In the genomic region with DNA sequence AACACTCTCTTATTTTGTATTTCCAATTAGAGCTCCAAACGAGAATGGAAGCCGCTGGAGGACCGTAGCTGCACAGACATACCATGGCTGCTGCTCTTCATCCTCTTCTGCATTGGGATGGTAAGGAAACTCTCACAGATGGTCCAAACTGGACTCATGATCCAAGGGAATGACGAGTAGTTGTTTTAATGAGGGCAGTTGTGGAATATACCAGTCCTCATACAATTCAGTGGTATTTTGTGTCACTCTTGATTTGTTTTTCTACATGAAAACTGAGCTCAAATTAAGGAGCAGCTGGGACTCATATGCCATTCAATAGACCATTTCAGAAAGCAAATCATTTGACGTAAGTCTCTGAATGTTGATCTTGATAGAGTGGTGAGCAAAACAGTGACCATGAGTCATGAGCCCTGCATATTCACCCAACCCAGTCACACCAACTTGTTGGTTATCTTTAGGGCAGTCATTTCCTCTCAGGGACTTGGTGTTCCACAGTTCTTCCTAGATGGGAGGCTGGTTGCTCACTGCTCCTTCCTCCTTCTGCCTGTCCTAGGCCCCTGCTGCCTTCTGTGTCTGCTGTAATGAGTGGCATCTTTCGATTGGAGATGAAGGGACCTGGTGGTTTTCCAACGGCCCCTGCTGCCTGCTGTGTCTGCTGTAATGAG, we compare ENCODE assay signal across 8 cellular contexts. TPM values are rescaled to one million over a fixed set of nuclear protein-coding genes. Genes with fewer than 3 reads are reported as not detected.
DNase-seq lines count a peak whose midpoint lies in the region; TF ChIP-seq lines count a peak whose summit lies in the region.

No MANE protein-coding gene starts in this region.

- H2AK5ac ChIP-seq in neuronal stem cell (ENCODE audit: low read depth, low read length), result no peak overlapping the region

- no peak overlapping the region for H3K4ac ChIP-seq in neuronal stem cell (ENCODE audit: low read length)

- H3K4me1 ChIP-seq in neuronal stem cell (ENCODE audit: control insufficient read depth in 2 of 2, insufficient read depth in 1 of 2, low read depth in 1 of 2, low read length in 2 of 2) (peaks cover 2 to 6% of the 10 kb centered on the region in 2 donors), spleen (peaks cover 0 to 13% (median 0%) of the 10 kb centered on the region in 6 donors)

- no peak overlapping the region for H2BK15ac ChIP-seq in neuronal stem cell (ENCODE audit: low read length)

- H3K23ac ChIP-seq in neuronal stem cell (ENCODE audit: low read depth, low read length, poor library complexity), result no peak overlapping the region

- no peak for TF ChIP-seq POLR2A in spleen (IDR thresholded peaks at IDR 0.05)

- H3K9ac ChIP-seq in neuronal stem cell (ENCODE audit: low read depth, low read length, poor library complexity), result no peak overlapping the region

- intact Hi-C loops in spleen (cut with DNase I; ENCODE audit: low total_unique reads), result no loop called here

- H4K8ac ChIP-seq in neuronal stem cell (ENCODE audit: low read depth, low read length), result no peak overlapping the region

- H3K4me3 Mint-ChIP-seq in endothelial cell (ENCODE audit: unreplicated experiment), result peak overlapping the region; percentile 31
- no peak overlapping the region for H3K4me3 Mint-ChIP-seq in nephron progenitor cell

- H4K91ac ChIP-seq in neuronal stem cell (ENCODE audit: low read depth, low read length, poor library complexity), result no peak overlapping the region

- peaks cover 6% of the 10 kb centered on the region for H3K27me3 Mint-ChIP-seq in endothelial cell (ENCODE audit: unreplicated experiment)
- H3K27me3 Mint-ChIP-seq in nephron progenitor cell (ENCODE audit: low read depth, poor library complexity), result no peaks in the 10 kb centered on the region

- H3K27me3 ChIP-seq in neuronal stem cell (ENCODE audit: control insufficient read depth in 3 of 3, insufficient read depth in 3 of 3, low read depth in 1 of 3, low read length in 3 of 3) (no peaks in the 10 kb centered on the region), spleen (replicated peaks in 1 of 7) (no peaks in the 10 kb centered on the region)

- H3K36me3 Mint-ChIP-seq in endothelial cell (ENCODE audit: low read depth, unreplicated experiment), result peaks cover 19% of the 10 kb centered on the region
- H3K36me3 Mint-ChIP-seq in nephron progenitor cell (ENCODE audit: low read depth), result peaks cover 66% of the 10 kb centered on the region

- no peak overlapping the region for H2BK12ac ChIP-seq in neuronal stem cell (ENCODE audit: low read length)

- H2AFZ ChIP-seq in neuronal stem cell (ENCODE audit: low read length), result no peak overlapping the region

- H3K79me1 ChIP-seq in neuronal stem cell (ENCODE audit: low read depth, low read length), result no peaks in the 10 kb centered on the region

- WGBS in neuronal stem cell (ENCODE audit: extremely low coverage in 2 of 2, insufficient read length in 2 of 2, insufficient replicate concordance in 1 of 2), 2 donors, result no CpG with 5 or more reads among the region's 7 CpGs
- WGBS in spleen, 5 donors, result 74 to 88% (median 79%) methylated on average over 7 of the region's 7 CpGs

- H3K4me2 ChIP-seq in neuronal stem cell (ENCODE audit: insufficient read depth, low read length, poor library complexity, severe bottlenecking), result no peak overlapping the region

- H2BK120ac ChIP-seq in neuronal stem cell (ENCODE audit: low read depth, low read length), result no peak overlapping the region

- H2BK5ac ChIP-seq in neuronal stem cell (ENCODE audit: low read length), result no peak overlapping the region

- H3K18ac ChIP-seq in neuronal stem cell (ENCODE audit: low read length), result no peak overlapping the region

- H3K9me3 ChIP-seq in neuronal stem cell (replicated peaks in 1 of 2; ENCODE audit: control insufficient read depth in 2 of 2, insufficient read depth in 1 of 2, low read depth in 1 of 2, low read length in 2 of 2), result no peaks in the 10 kb centered on the region
- H3K9me3 ChIP-seq in spleen, result no peaks in the 10 kb centered on the region

- H3K9me3 Mint-ChIP-seq in endothelial cell (ENCODE audit: unreplicated experiment) (no peaks in the 10 kb centered on the region), nephron progenitor cell (peaks cover 10% of the 10 kb centered on the region)

- no peak overlapping the region for H3K4me3 ChIP-seq in neuronal stem cell (ENCODE audit: low read length in 2 of 2)
- H3K4me3 ChIP-seq in spleen, result no peak overlapping the region

- DNase-seq in EH (ENCODE audit: low read depth) (peak; percentile 97), NCI-H226 (peak; percentile 76), endothelial cell (ENCODE audit: low spot score) (no peak), nephron progenitor cell (no peak), NCI-H748 treated with DMSO at 0.1 percent for 48 hours (lab: John Stamatoyannopoulos, UW) (no peak), neuronal stem cell (ENCODE audit: low spot score) (no peak), spleen (no peak), NCI-H774 (lab: John Stamatoyannopoulos, UW) (no peak)

- H3K36me3 ChIP-seq in neuronal stem cell (replicated peaks in 1 of 2; ENCODE audit: control insufficient read depth in 2 of 2, insufficient read depth in 2 of 2, low read length in 2 of 2) (no peaks in the 10 kb centered on the region), spleen (peaks cover 0 to 39% (median 9%) of the 10 kb centered on the region in 6 donors)

- TF ChIP-seq CTCF in endothelial cell (IDR thresholded peaks at IDR 0.05; ENCODE audit: unreplicated experiment) (no peak), nephron progenitor cell (IDR thresholded peaks at IDR 0.05) (no peak), spleen (IDR thresholded peaks at IDR 0.05 in 8 of 11, conservative IDR thresholded peaks at IDR 0.05 in 3 of 11) (no peak)

- H3K14ac ChIP-seq in neuronal stem cell (ENCODE audit: low read length), result no peak overlapping the region

- no peak overlapping the region for H3K27ac ChIP-seq in neuronal stem cell (replicated peaks; ENCODE audit: low read length)
- peak overlapping the region in 2 of 8 donors; percentile 19 to 39 for H3K27ac ChIP-seq in spleen

- H3K4me1 Mint-ChIP-seq in endothelial cell (ENCODE audit: unreplicated experiment) (peaks cover 57% of the 10 kb centered on the region), nephron progenitor cell (peaks cover 33% of the 10 kb centered on the region)

- H3K27ac Mint-ChIP-seq in endothelial cell (ENCODE audit: unreplicated experiment), result peak overlapping the region; percentile 99
- peak overlapping the region; percentile 39 for H3K27ac Mint-ChIP-seq in nephron progenitor cell

RNA-seq across cellular contexts. Expression of a gene that starts 54.9 kb away (rescaled TPM):
- total RNA-seq in endothelial cell (ENCODE audit: unreplicated experiment), result 69.7 TPM
- 12.8 TPM for polyA plus RNA-seq in neuronal stem cell (2013, experiment 1 of 2)
- polyA plus RNA-seq in neuronal stem cell (2013, experiment 2 of 2), result 13.4 TPM
- 10 to 100 TPM; 17.9 to 27.5 (median 24.0) TPM for total RNA-seq in spleen
- 1 to 10 TPM; 3.1 to 4.4 (median 4.3) TPM for polyA plus RNA-seq in spleen

Comparison
In these comparisons a context has a peak if more than half of its experiments do, and no peak if none do; other contexts are left out.
1. DNase-seq: peak in EH (single experiment) and NCI-H226 (single experiment); none in endothelial cell (single experiment), nephron progenitor cell (single experiment), NCI-H748 treated with DMSO at 0.1 percent for 48 hours (single experiment), neuronal stem cell (single experiment), spleen (single experiment) and NCI-H774 (single experiment).